Comparison of ENCODE assay signal across 11 cellular contexts in the genomic region with DNA sequence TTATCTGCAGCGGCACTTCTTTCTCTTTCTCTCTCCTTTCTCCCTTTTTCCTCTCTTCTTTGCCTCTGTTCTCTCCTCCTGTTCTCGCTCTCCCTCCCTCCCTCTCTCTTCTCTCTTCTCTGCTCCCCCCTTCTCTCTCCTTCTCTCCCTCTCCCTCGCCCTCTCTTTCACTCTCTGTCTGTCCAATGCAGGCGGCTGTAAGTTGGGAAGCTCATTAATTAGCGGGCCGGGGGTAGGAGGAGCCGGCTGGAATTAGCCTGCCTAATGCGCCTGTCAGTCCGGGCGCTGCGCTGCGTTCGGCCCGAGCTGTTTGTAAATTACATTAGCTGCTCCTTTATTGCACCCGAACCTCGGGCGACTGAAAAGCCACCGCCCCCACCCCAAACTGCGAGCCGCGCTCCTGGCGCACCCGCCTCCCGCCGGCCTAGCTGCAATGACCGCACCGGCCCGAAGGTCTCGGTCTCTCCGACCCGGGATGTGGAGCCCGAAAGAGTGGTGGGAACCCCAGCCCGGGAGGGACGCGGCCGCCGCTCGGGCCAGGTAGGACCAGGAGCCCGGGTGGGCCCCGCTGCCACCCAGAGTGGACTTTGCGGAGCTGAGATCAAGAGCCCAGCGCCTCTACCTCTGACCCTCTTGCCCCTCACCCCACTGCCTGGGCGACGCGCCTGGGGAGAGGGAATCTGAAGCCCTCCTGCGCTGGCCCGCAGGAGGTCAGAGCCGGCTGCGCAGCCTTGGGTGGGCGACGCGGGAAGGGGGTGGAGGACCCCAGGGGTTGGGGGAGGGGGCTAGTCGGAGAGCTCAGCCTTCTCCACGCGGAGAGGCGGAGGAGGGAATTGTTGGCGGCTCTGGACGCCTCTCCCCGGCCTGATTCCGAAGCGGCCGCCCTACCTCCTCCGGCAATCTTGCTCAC. TPM values are rescaled to one million over a fixed set of nuclear protein-coding genes. Genes with fewer than 3 reads are reported as not detected.
DNase-seq lines count a peak whose midpoint lies in the region; ATAC-seq lines count a peak whose summit lies in the region.
"Had no signal": no experiment of that assay in that cellular context is flagged by ENCODE, and none has a peak within 500 bp of the region (broad histone marks: within the 10 kb centered on the region; RNA-seq: fewer than 3 reads in every experiment).

A gene with protein sequence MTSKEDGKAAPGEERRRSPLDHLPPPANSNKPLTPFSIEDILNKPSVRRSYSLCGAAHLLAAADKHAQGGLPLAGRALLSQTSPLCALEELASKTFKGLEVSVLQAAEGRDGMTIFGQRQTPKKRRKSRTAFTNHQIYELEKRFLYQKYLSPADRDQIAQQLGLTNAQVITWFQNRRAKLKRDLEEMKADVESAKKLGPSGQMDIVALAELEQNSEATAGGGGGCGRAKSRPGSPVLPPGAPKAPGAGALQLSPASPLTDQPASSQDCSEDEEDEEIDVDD (minus strand): TSS at position 189 of the 910 bp plus-strand sequence. CDS start 648 bp downstream, outside the sequence.

- H3K9me3 ChIP-seq in BLaER1 treated with 17β-estradiol and CSF1 and Interleukin-3, amounts not matched to agents 10 nM and 100 nM (replicated peaks in 1 of 11), result peaks cover 9 to 22% (median 19%) of the 10 kb centered on the region in 11 experiments; a peak in 18 of 22 replicates
- no peaks in the 10 kb centered on the region for H3K9me3 ChIP-seq in GM23248 (ENCODE audit: low read depth)
- no peaks in the 10 kb centered on the region for H3K9me3 ChIP-seq in adipocyte (ENCODE audit: control insufficient read depth, low read length)
- H3K9me3 ChIP-seq: colonic mucosa, vagina had no signal

- POLR2A ChIA-PET in naive thymus-derived CD8-positive, alpha-beta T cell (lab: Charles Lee), result interaction anchor here (0.5 kb wide), 1 partner anchor 314 kb away, joined by 3 read pairs; no protein-coding TSS in a partner anchor

- WGBS in GM23248 (ENCODE audit: low coverage in 1 of 2, low lambda C conversion rate in 2 of 2, missing lambda C conversion rate in 2 of 2), 2 experiments, result 5 to 6% methylated on average over 40 to 62 of the region's 63 CpGs

- no peaks in the 10 kb centered on the region for H3K9me2 ChIP-seq in GM23248 (ENCODE audit: insufficient read depth)

- H3K27ac ChIP-seq in BLaER1 treated with 17β-estradiol and CSF1 and Interleukin-3, amounts not matched to agents 10 nM and 100 nM, result no peak within 1 kb of the TSS
- no peak within 1 kb of the TSS for H3K27ac ChIP-seq in GM23248
- H3K27ac ChIP-seq: colonic mucosa, vagina had no signal

- no peak within 1 kb of the TSS for H3K9ac ChIP-seq in BLaER1 treated with 17β-estradiol and CSF1 and Interleukin-3, amounts not matched to agents 10 nM and 100 nM
- H3K9ac ChIP-seq in GM23248, result no peak within 1 kb of the TSS
- no peak within 1 kb of the TSS for H3K9ac ChIP-seq in adipocyte (ENCODE audit: low read length)

- peaks cover 0 to 17% (median 4%) of the 10 kb centered on the region in 10 experiments; a peak in 6 of 20 replicates for H3K4me1 ChIP-seq in BLaER1 treated with 17β-estradiol and CSF1 and Interleukin-3, amounts not matched to agents 10 nM and 100 nM
- H3K4me1 ChIP-seq in GM23248 (ENCODE audit: insufficient read depth) (peaks cover 3% of the 10 kb centered on the region; the same call in 1 of the 2 replicates), adipocyte (ENCODE audit: control insufficient read depth, insufficient read depth, low read length) (peaks cover 6% of the 10 kb centered on the region)

- H3K36me3 Mint-ChIP-seq in naive thymus-derived CD8-positive, alpha-beta T cell, result peaks cover 0 to 4% (median 3%) of the 10 kb centered on the region in 3 donors

- no peak for ATAC-seq in naive thymus-derived CD8-positive, alpha-beta T cell
- ATAC-seq in left lobe of liver (no peak), HG02885 (IDR thresholded peaks at IDR 0.05; ENCODE audit: poor library complexity, unreplicated experiment) (no peak)

- no peaks in the 10 kb centered on the region for H3K79me2 ChIP-seq in GM23248 (ENCODE audit: insufficient read depth)

- H3K27me3 ChIP-seq in BLaER1 treated with 17β-estradiol and CSF1 and Interleukin-3, amounts not matched to agents 10 nM and 100 nM, result peaks cover 100% of the 10 kb centered on the region in 11 experiments
- peaks cover 95% of the 10 kb centered on the region for H3K27me3 ChIP-seq in GM23248 (replicated peaks; ENCODE audit: insufficient read depth)
- peaks cover 84% of the 10 kb centered on the region for H3K27me3 ChIP-seq in adipocyte (replicated peaks; ENCODE audit: control insufficient read depth, insufficient read depth, low read length)

- H3K36me3 ChIP-seq in BLaER1 treated with 17β-estradiol and CSF1 and Interleukin-3, amounts not matched to agents 10 nM and 100 nM, result no peaks in the 10 kb centered on the region
- H3K36me3 ChIP-seq in GM23248 (ENCODE audit: low read depth) (no peaks in the 10 kb centered on the region), adipocyte (ENCODE audit: control insufficient read depth, insufficient read depth, low read length, severe bottlenecking) (no peaks in the 10 kb centered on the region)
- H3K36me3 ChIP-seq: colonic mucosa, vagina had no signal

- no peak within 1 kb of the TSS for H3K27ac Mint-ChIP-seq in naive thymus-derived CD8-positive, alpha-beta T cell

- H3K4me1 Mint-ChIP-seq in naive thymus-derived CD8-positive, alpha-beta T cell, result peaks cover 22 to 51% (median 35%) of the 10 kb centered on the region in 4 donors

- peak within 1 kb of the TSS; percentile 14 to 85 (median 70) for H3K4me3 Mint-ChIP-seq in naive thymus-derived CD8-positive, alpha-beta T cell

- intact Hi-C loops in posterior cingulate gyrus (cut with DNase I), result no loop called here

- no peaks in the 10 kb centered on the region for H3F3A ChIP-seq in GM23248 (ENCODE audit: insufficient read depth)

- no peak within 1 kb of the TSS for H2AFZ ChIP-seq in GM23248

- peak within 1 kb of the TSS in 4 of 10 experiments; percentile 25 to 42 (median 31); a peak in 6 of 20 replicates for H3K4me3 ChIP-seq in BLaER1 treated with 17β-estradiol and CSF1 and Interleukin-3, amounts not matched to agents 10 nM and 100 nM
- H3K4me3 ChIP-seq in GM23248 (no peak within 1 kb of the TSS), adipocyte (ENCODE audit: low read length) (peak within 1 kb of the TSS; percentile 33)
- H3K4me3 ChIP-seq: colonic mucosa had no signal

- no peaks in the 10 kb centered on the region for H3K9me3 Mint-ChIP-seq in naive thymus-derived CD8-positive, alpha-beta T cell

- H4K20me1 ChIP-seq in BLaER1 treated with 17β-estradiol and CSF1 and Interleukin-3, amounts not matched to agents 10 nM and 100 nM, result peaks cover 0 to 100% (median 90%) of the 10 kb centered on the region in 11 experiments; a peak in 18 of 22 replicates
- H4K20me1 ChIP-seq in GM23248 (ENCODE audit: insufficient read depth), result no peaks in the 10 kb centered on the region

- DNase-seq in GM23248 (peak; percentile 13), adipocyte (ENCODE audit: low read depth) (peak; percentile 11), left lobe of liver (ENCODE audit: low spot score) (no peak), NCI-H128 (lab: John Stamatoyannopoulos, UW; ENCODE audit: unreplicated experiment) (no peak), posterior cingulate gyrus (no peak)
- no peak for DNase-seq in naive thymus-derived CD8-positive, alpha-beta T cell
- DNase-seq: activated CD4-positive, alpha-beta T cell treated with anti-CD3 and anti-CD28 coated beads, Interleukin-2, amount 50 U/mL, for 48 hours; colonic mucosa had no signal

- peaks cover 52 to 97% (median 69%) of the 10 kb centered on the region in 5 donors for H3K27me3 Mint-ChIP-seq in naive thymus-derived CD8-positive, alpha-beta T cell

- peak within 1 kb of the TSS in 7 of 11 experiments; percentile 26 to 77 (median 34); a peak in 11 of 22 replicates for H3K4me2 ChIP-seq in BLaER1 treated with 17β-estradiol and CSF1 and Interleukin-3, amounts not matched to agents 10 nM and 100 nM
- no peak within 1 kb of the TSS for H3K4me2 ChIP-seq in GM23248 (ENCODE audit: unreplicated experiment)

- in situ Hi-C loops in GM23248 (cut with MboI), result no loop called here

RNA-seq across cellular contexts. Expression of the gene that starts here (rescaled TPM):
- total RNA-seq in GM23248 (2014; rRNA removed; shearing (Covaris generic)), result not detected in 2 replicates
- not detected in 2 replicates for polyA plus RNA-seq in GM23248 (2016; fragmentation: Nextera tagmentation; extraction: Ambion mirVana)
- total RNA-seq in naive thymus-derived CD8-positive, alpha-beta T cell, result not detected
- not detected for polyA plus RNA-seq in naive thymus-derived CD8-positive, alpha-beta T cell
- not detected for total RNA-seq in left lobe of liver
- total RNA-seq: colonic mucosa, vagina had no signal

Comparison
In these comparisons a context has a peak if more than half of its experiments do, and no peak if none do; other contexts are left out.
1. Peak in DNase-seq in GM23248; RNA of the gene not detected or under 1 TPM.